ENCODE assay signal across 14 cellular contexts in genomic region chr6:125198285-125199009, GRCh38. TPM values are rescaled to one million over a fixed set of nuclear protein-coding genes. Genes with fewer than 3 reads are reported as not detected.
DNase-seq lines count a peak whose midpoint lies in the region; ATAC-seq and TF ChIP-seq lines count a peak whose summit lies in the region.
"Had no signal": no experiment of that assay in that cellular context is flagged by ENCODE, and none has a peak within 500 bp of the region (broad histone marks: within the 10 kb centered on the region; RNA-seq: fewer than 3 reads in every experiment).

No MANE protein-coding gene starts in this region.

- no peak overlapping the region for H3K4me3 Mint-ChIP-seq in T-helper 17 cell
- H3K4me3 Mint-ChIP-seq: activated CD4-positive, alpha-beta memory T cell treated with anti-CD3 and anti-CD28 coated beads for 36 hours; effector memory CD8-positive, alpha-beta T cell had no signal

- H3K27me3 Mint-ChIP-seq in T-helper 17 cell = peaks cover 26% of the 10 kb centered on the region

- 72% methylated on average over 8 of the region's 8 CpGs for WGBS in esophagus muscularis mucosa
- 19 to 29% (median 24%) methylated on average over 8 of the region's 8 CpGs for WGBS in psoas muscle, 3 donors

- ATAC-seq in psoas muscle (peak; percentile 56 to 77 (median 76)), GM21717 (IDR thresholded peaks at IDR 0.05; ENCODE audit: unreplicated experiment) (no peak), T-helper 17 cell (no peak)
- ATAC-seq: effector memory CD8-positive, alpha-beta T cell had no signal

- no peaks in the 10 kb centered on the region for H3K36me3 Mint-ChIP-seq in T-helper 17 cell (ENCODE audit: low read depth)
- H3K36me3 Mint-ChIP-seq: activated CD4-positive, alpha-beta memory T cell treated with anti-CD3 and anti-CD28 coated beads for 36 hours had no signal

- H3K4me3 ChIP-seq in esophagus muscularis mucosa (no peak overlapping the region), psoas muscle (no peak overlapping the region)

- H3K4me1 Mint-ChIP-seq in T-helper 17 cell = peaks cover 3% of the 10 kb centered on the region

- H3K4me1 ChIP-seq in esophagus muscularis mucosa (peaks cover 23 to 49% (median 38%) of the 10 kb centered on the region in 4 donors), psoas muscle (peaks cover 95% of the 10 kb centered on the region)

- TF ChIP-seq POLR2A in esophagus muscularis mucosa (IDR thresholded peaks at IDR 0.05; ENCODE audit: low read depth) = no peak

- intact Hi-C loops in esophagus muscularis mucosa (cut with DNase I) (no loop called here), psoas muscle (cut with DNase I) (no loop called here)

- H3K27me3 ChIP-seq in esophagus muscularis mucosa (no peaks in the 10 kb centered on the region), psoas muscle (ENCODE audit: insufficient read depth in 3 of 3, low read length in 2 of 3) (no peaks in the 10 kb centered on the region)

- peak; percentile 29 for DNase-seq in NCI-H2029 (lab: John Stamatoyannopoulos, UW)
- DNase-seq in esophagus muscularis mucosa (ENCODE audit: extremely low spot score) = no peak
- no peak for DNase-seq in psoas muscle
- DNase-seq in NCI-H187 (lab: John Stamatoyannopoulos, UW) = no peak
- no peak for DNase-seq in epidermal melanocyte (ENCODE audit: insufficient read length, low spot score)
- DNase-seq in T-helper 17 cell = no peak
- DNase-seq: activated CD4-positive, alpha-beta memory T cell treated with anti-CD3 and anti-CD28 coated beads for 36 hours; AML-193; effector memory CD8-positive, alpha-beta T cell; glutamatergic neuron; T1000 had no signal

- H3K36me3 ChIP-seq in esophagus muscularis mucosa (no peaks in the 10 kb centered on the region), psoas muscle (ENCODE audit: insufficient read depth in 1 of 2, low read depth in 1 of 2) (no peaks in the 10 kb centered on the region)

- H3K27ac ChIP-seq in C4-2B (peak overlapping the region; percentile 67; the same call in 1 of the 2 replicates), esophagus muscularis mucosa (replicated peaks in 1 of 4) (peak overlapping the region in 3 of 4 donors; percentile 26 to 67 (median 57)), psoas muscle (peak overlapping the region; percentile 89)

- H3K9me3 ChIP-seq in esophagus muscularis mucosa (no peaks in the 10 kb centered on the region), psoas muscle (no peaks in the 10 kb centered on the region), T-helper 17 cell (ENCODE audit: control insufficient read depth, low read length, poor library complexity, severe bottlenecking) (no peaks in the 10 kb centered on the region)

- TF ChIP-seq EP300 in esophagus muscularis mucosa (IDR thresholded peaks at IDR 0.05) = no peak

- H3K27ac Mint-ChIP-seq in T-helper 17 cell = no peak overlapping the region
- H3K27ac Mint-ChIP-seq: activated CD4-positive, alpha-beta memory T cell treated with anti-CD3 and anti-CD28 coated beads for 36 hours; activated T-helper 2 cell treated with anti-CD3 and anti-CD28 coated beads, Interferon-gamma antibody, Interleukin-2, Interleukin-4, amounts not matched to agents 10 μg/mL and 5 μg/mL and 100 μg/mL, durations not matched to agents 14 hours and 24 hours and 36 hours; effector memory CD8-positive, alpha-beta T cell had no signal

- TF ChIP-seq CTCF in C4-2B (conservative IDR thresholded peaks at IDR 0.05) = no peak
- no peak for TF ChIP-seq CTCF in esophagus muscularis mucosa (IDR thresholded peaks at IDR 0.05)
- TF ChIP-seq CTCF in psoas muscle (IDR thresholded peaks at IDR 0.05) = no peak

RNA-seq across cellular contexts. Expression of gene TPD52L1, which starts 44.9 kb away (rescaled TPM):
- total RNA-seq in esophagus muscularis mucosa (10 to 100 TPM; 18.7 to 46.4 (median 31.1) TPM), psoas muscle (100 to 1,000 TPM; 106 to 150 (median 136) TPM), T-helper 17 cell (not detected)
- 10 to 100 TPM; 51.8 to 98.6 (median 67.4) TPM for polyA plus RNA-seq in psoas muscle
- total RNA-seq: activated T-helper 2 cell treated with anti-CD3 and anti-CD28 coated beads, Interferon-gamma antibody, Interleukin-2, Interleukin-4, amounts not matched to agents 10 μg/mL and 5 μg/mL and 100 μg/mL, durations not matched to agents 14 hours and 24 hours and 36 hours had no signal

Comparison
In these comparisons a context has a peak if more than half of its experiments do, and no peak if none do; other contexts are left out.
1. ATAC-seq: peak in psoas muscle (4 of 4); none in GM21717 (single experiment) and T-helper 17 cell (single experiment).
2. RNA of gene TPD52L1, which starts 44.9 kb away (total RNA-seq): 106 to 150 TPM in psoas muscle and 18.7 to 46.4 TPM in esophagus muscularis mucosa; not detected in T-helper 17 cell; every median in the first group is over 10 times any median in the second.
3. Peak in every context shown above with its lines, with median percentiles within 50 percentile points of each other: H3K27ac ChIP-seq.